In genomic region chr5:4189317-4189716, GRCh38 we compare ENCODE assay signal across 24 cellular contexts.
DNase-seq lines count a peak whose midpoint lies in the region; ATAC-seq and TF ChIP-seq lines count a peak whose summit lies in the region.
"Had no signal": no experiment of that assay in that cellular context is flagged by ENCODE, and none has a peak within 500 bp of the region (broad histone marks: within the 10 kb centered on the region; RNA-seq: fewer than 3 reads in every experiment).

No MANE protein-coding gene starts in this region.

- WGBS in tibial nerve, 2 donors = 51 to 63% methylated on average over 2 of the region's 2 CpGs
- 32 to 55% methylated on average over 2 of the region's 2 CpGs for WGBS in sigmoid colon, 2 donors

- CTCF ChIA-PET in activated CD4-positive, alpha-beta T cell treated with anti-CD3 and anti-CD28 coated beads, Interleukin-2, amount 10 ng/mL, durations not matched to agents 7 days and 5 days (lab: Charles Lee) = no interaction called here

- no peaks in the 10 kb centered on the region for H3K27me3 Mint-ChIP-seq in activated CD4-positive, alpha-beta T cell treated with anti-CD3 and anti-CD28 coated beads, Interleukin-2, amount 10 ng/mL, durations not matched to agents 7 days and 5 days
- no peaks in the 10 kb centered on the region for H3K27me3 Mint-ChIP-seq in effector memory CD8-positive, alpha-beta T cell

- H3K4me3 ChIP-seq in tibial nerve = no peak overlapping the region
- no peak overlapping the region for H3K4me3 ChIP-seq in sigmoid colon
- H3K4me3 ChIP-seq: MG63, Peyer's patch, SK-N-MC, uterus had no signal

- H3K9me3 ChIP-seq in tibial nerve = peaks cover 0 to 11% (median 3%) of the 10 kb centered on the region in 4 donors
- no peaks in the 10 kb centered on the region for H3K9me3 ChIP-seq in sigmoid colon
- H3K9me3 ChIP-seq: MG63, Peyer's patch, uterus had no signal

- no peaks in the 10 kb centered on the region for H3K4me1 Mint-ChIP-seq in activated CD4-positive, alpha-beta T cell treated with anti-CD3 and anti-CD28 coated beads, Interleukin-2, amount 10 ng/mL, durations not matched to agents 7 days and 5 days
- H3K4me1 Mint-ChIP-seq in effector memory CD8-positive, alpha-beta T cell (ENCODE audit: low read depth in 2 of 2) = no peaks in the 10 kb centered on the region

- no peak overlapping the region for H3K4me3 Mint-ChIP-seq in activated CD4-positive, alpha-beta T cell treated with anti-CD3 and anti-CD28 coated beads, Interleukin-2, amount 10 ng/mL, durations not matched to agents 7 days and 5 days
- no peak overlapping the region for H3K4me3 Mint-ChIP-seq in effector memory CD8-positive, alpha-beta T cell
- H3K4me3 Mint-ChIP-seq: activated T-cell treated with anti-CD3 and anti-CD28 coated beads, Interleukin-2, amount 50 U/mL, for 4 hours; CD8-positive, alpha-beta T cell had no signal

- no peaks in the 10 kb centered on the region for H3K4me1 ChIP-seq in tibial nerve
- no peaks in the 10 kb centered on the region for H3K4me1 ChIP-seq in sigmoid colon
- H3K4me1 ChIP-seq: Peyer's patch, uterus had no signal

- intact Hi-C loops in sigmoid colon (cut with DNase I) = no loop called here

- TF ChIP-seq POLR2A in tibial nerve (IDR thresholded peaks at IDR 0.05) (no peak), sigmoid colon (IDR thresholded peaks at IDR 0.05) (no peak)

- peaks cover 3% of the 10 kb centered on the region for H3K9me3 Mint-ChIP-seq in activated CD4-positive, alpha-beta T cell treated with anti-CD3 and anti-CD28 coated beads, Interleukin-2, amount 10 ng/mL, durations not matched to agents 7 days and 5 days
- H3K9me3 Mint-ChIP-seq in effector memory CD8-positive, alpha-beta T cell = peaks cover 13 to 32% of the 10 kb centered on the region in 2 donors

- H3K36me3 ChIP-seq in tibial nerve (no peaks in the 10 kb centered on the region), sigmoid colon (no peaks in the 10 kb centered on the region)
- H3K36me3 ChIP-seq: MG63, Peyer's patch, uterus had no signal

- H3K27me3 ChIP-seq in tibial nerve (no peaks in the 10 kb centered on the region), sigmoid colon (no peaks in the 10 kb centered on the region)
- H3K27me3 ChIP-seq: Peyer's patch, uterus had no signal

- POLR2A ChIA-PET in activated CD4-positive, alpha-beta T cell treated with anti-CD3 and anti-CD28 coated beads, Interleukin-2, amount 10 ng/mL, durations not matched to agents 7 days and 5 days (lab: Charles Lee) = no interaction called here

- TF ChIP-seq CTCF in tibial nerve (IDR thresholded peaks at IDR 0.05) (no peak), sigmoid colon (IDR thresholded peaks at IDR 0.05) (no peak)

- no peaks in the 10 kb centered on the region for H3K36me3 Mint-ChIP-seq in activated CD4-positive, alpha-beta T cell treated with anti-CD3 and anti-CD28 coated beads, Interleukin-2, amount 10 ng/mL, durations not matched to agents 7 days and 5 days (ENCODE audit: low read depth)
- no peaks in the 10 kb centered on the region for H3K36me3 Mint-ChIP-seq in effector memory CD8-positive, alpha-beta T cell (ENCODE audit: insufficient read depth)
- H3K36me3 Mint-ChIP-seq: CD8-positive, alpha-beta T cell had no signal

- DNase-seq in activated CD4-positive, alpha-beta T cell treated with anti-CD3 and anti-CD28 coated beads, Interleukin-2, amount 10 ng/mL, durations not matched to agents 7 days and 5 days = peak; percentile 58
- no peak for DNase-seq in activated CD4-positive, alpha-beta T cell treated with anti-CD3 and anti-CD28 coated beads for 4 hours
- DNase-seq in COLO668 (lab: John Stamatoyannopoulos, UW; ENCODE audit: unreplicated experiment) = peak; percentile 13
- peak; percentile 88 for DNase-seq in NOMO-1 treated with DMSO at 0.1 percent for 48 hours (lab: John Stamatoyannopoulos, UW; ENCODE audit: unreplicated experiment)
- DNase-seq in effector memory CD8-positive, alpha-beta T cell = no peak
- no peak for DNase-seq in tibial nerve (ENCODE audit: low spot score in 2 of 2)
- DNase-seq in sigmoid colon = no peak
- DNase-seq: activated CD4-positive, CD25-positive, alpha-beta regulatory T cell treated with anti-CD3 and anti-CD28 coated beads, Interleukin-2, amount 50 U/mL, for 72 hours; activated T-cell treated with anti-CD3 and anti-CD28 coated beads, Interleukin-2, amount 50 U/mL, for 4 hours; amygdala; caudate nucleus; CD8-positive, alpha-beta T cell; MG63; NCI-H2029; NCI-H774; nucleus accumbens; Peyer's patch; right cardiac atrium; substantia nigra; T-helper 9 cell; uterus had no signal

- ATAC-seq in effector memory CD8-positive, alpha-beta T cell (replicated peaks) = peak; percentile 42
- no peak for ATAC-seq in GM21515 (IDR thresholded peaks at IDR 0.05; ENCODE audit: unreplicated experiment)
- ATAC-seq: activated T-cell treated with anti-CD3 and anti-CD28 coated beads, Interleukin-2, amount 50 U/mL, for 4 hours; CD8-positive, alpha-beta T cell; left lobe of liver had no signal

- H3K27ac ChIP-seq in tibial nerve (no peak overlapping the region), sigmoid colon (no peak overlapping the region)
- H3K27ac ChIP-seq: Peyer's patch, SK-N-MC, uterus had no signal

- H3K27ac Mint-ChIP-seq in activated CD4-positive, alpha-beta T cell treated with anti-CD3 and anti-CD28 coated beads, Interleukin-2, amount 10 ng/mL, durations not matched to agents 7 days and 5 days = no peak overlapping the region
- no peak overlapping the region for H3K27ac Mint-ChIP-seq in effector memory CD8-positive, alpha-beta T cell
- H3K27ac Mint-ChIP-seq: CD8-positive, alpha-beta T cell had no signal

- TF ChIP-seq EP300 in tibial nerve (IDR thresholded peaks at IDR 0.05) = no peak
- TF ChIP-seq EP300 in sigmoid colon (IDR thresholded peaks at IDR 0.05) = no peak

Comparison
In these comparisons a context has a peak if more than half of its experiments do, and no peak if none do; other contexts are left out.
1. DNase-seq: peak in activated CD4-positive, alpha-beta T cell treated with anti-CD3 and anti-CD28 coated beads, Interleukin-2, amount 10 ng/mL, durations not matched to agents 7 days and 5 days (single experiment), COLO668 (single experiment) and NOMO-1 treated with DMSO at 0.1 percent for 48 hours (single experiment); none in activated CD4-positive, alpha-beta T cell treated with anti-CD3 and anti-CD28 coated beads for 4 hours (0 of 2), effector memory CD8-positive, alpha-beta T cell (0 of 3), tibial nerve (0 of 2) and sigmoid colon (single experiment).